ENCODE assay signal across 16 cellular contexts in genomic region chr9:131279927-131280530, GRCh38. TPM values are rescaled to one million over a fixed set of nuclear protein-coding genes. Genes with fewer than 3 reads are reported as not detected.
"Had no signal": no experiment of that assay in that cellular context is flagged by ENCODE, and none has a peak within 500 bp of the region (broad histone marks: within the 10 kb centered on the region; RNA-seq: fewer than 3 reads in every experiment).

No MANE protein-coding gene starts in this region.

- H3K36me3 Mint-ChIP-seq: WTC11 had no signal

- ATAC-seq: activated T-cell treated with anti-CD3 and anti-CD28 coated beads, Interleukin-2, amount 50 U/mL, for 72 hours; naive thymus-derived CD8-positive, alpha-beta T cell; sciatic nerve; stimulated activated naive CD8-positive, alpha-beta T cell treated with anti-CD3 and anti-CD28 coated beads, Interleukin-15, Interleukin-2, amounts not matched to agents 100 U/mL and 50 U/mL, for 24 hours; T-helper 17 cell; WTC11 had no signal

- H3K4me1 ChIP-seq: prostate gland had no signal

- H3K27me3 ChIP-seq: vagina had no signal

- H3K4me3 ChIP-seq: prostate gland, transverse colon, vagina had no signal

- DNase-seq: activated CD4-positive, alpha-beta T cell treated with anti-CD3 and anti-CD28 coated beads for 4 hours; activated CD8-positive, alpha-beta memory T cell treated with anti-CD3 and anti-CD28 coated beads, Interleukin-2, amount 50 U/mL, for 48 hours; activated T-cell treated with anti-CD3 and anti-CD28 coated beads, Interleukin-2, amount 50 U/mL, for 72 hours; effector CD8-positive, alpha-beta T cell; foreskin melanocyte; mammary epithelial cell; naive thymus-derived CD8-positive, alpha-beta T cell; stimulated activated naive CD8-positive, alpha-beta T cell treated with anti-CD3 and anti-CD28 coated beads, Interleukin-15, Interleukin-2, amounts not matched to agents 100 U/mL and 50 U/mL, for 24 hours; T-helper 17 cell; transverse colon had no signal

- H3K36me3 ChIP-seq: neutrophil, prostate gland, transverse colon, vagina had no signal

- H3K27ac Mint-ChIP-seq: activated T-cell treated with anti-CD3 and anti-CD28 coated beads, Interleukin-2, amount 50 U/mL, for 72 hours; WTC11 had no signal

- H3K9me3 ChIP-seq: neutrophil, prostate gland, transverse colon, vagina had no signal

- H3K4me3 Mint-ChIP-seq: activated T-cell treated with anti-CD3 and anti-CD28 coated beads, Interleukin-2, amount 50 U/mL, for 72 hours; WTC11 had no signal

- H3K9me3 Mint-ChIP-seq: activated T-cell treated with anti-CD3 and anti-CD28 coated beads, Interleukin-2, amount 50 U/mL, for 72 hours; WTC11 had no signal

- H3K27ac ChIP-seq: prostate gland, transverse colon, vagina had no signal

RNA-seq across cellular contexts. Expression of gene PLPP7, which starts 9.5 kb away (rescaled TPM):
- total RNA-seq: bronchial epithelial cell had no signal
- polyA plus RNA-seq: mammary epithelial cell had no signal
